Comparison of ENCODE assay signal across 8 cellular contexts in genomic region chr16:71723537-71724319, GRCh38. TPM values are rescaled to one million over a fixed set of nuclear protein-coding genes. Genes with fewer than 3 reads are reported as not detected.
A peak's percentile ranks its signal among the peaks of the same experiment; 100 is the strongest.
DNase-seq lines count a peak whose midpoint lies in the region; ATAC-seq and TF ChIP-seq lines count a peak whose summit lies in the region.

No MANE protein-coding gene starts in this region.

- H3K36me3 Mint-ChIP-seq in CD4-positive, CD25-positive, alpha-beta regulatory T cell, result no peaks in the 10 kb centered on the region

- peak overlapping the region; percentile 52 to 84 (median 80) for H3K27ac Mint-ChIP-seq in CD4-positive, CD25-positive, alpha-beta regulatory T cell

- peaks cover 12 to 23% (median 15%) of the 10 kb centered on the region in 4 donors for H3K4me1 Mint-ChIP-seq in CD4-positive, CD25-positive, alpha-beta regulatory T cell

- TF ChIP-seq POLR2A in GM19193 (IDR thresholded peaks at IDR 0.05; ENCODE audit: extremely low read depth, insufficient read depth, insufficient read length), result peak; percentile 55

- no peaks in the 10 kb centered on the region for H3K27me3 ChIP-seq in CD4-positive, CD25-positive, alpha-beta regulatory T cell (ENCODE audit: control insufficient read depth, insufficient read depth, low read length)

- no peak for TF ChIP-seq CTCF in mucosa of descending colon (IDR thresholded peaks at IDR 0.05)

- peak overlapping the region; percentile 87 to 95 (median 90) for H3K4me3 Mint-ChIP-seq in CD4-positive, CD25-positive, alpha-beta regulatory T cell

- peaks cover 14% of the 10 kb centered on the region for H3K27me3 Mint-ChIP-seq in CD4-positive, CD25-positive, alpha-beta regulatory T cell

- intact Hi-C loops in mucosa of descending colon (cut with DNase I, micrococcal nuclease), result no loop called here

- H3K4me1 ChIP-seq in CD4-positive, CD25-positive, alpha-beta regulatory T cell (ENCODE audit: control insufficient read depth, insufficient read depth, low read length, poor library complexity, severe bottlenecking), result peaks cover 16% of the 10 kb centered on the region
- peaks cover 39% of the 10 kb centered on the region for H3K4me1 ChIP-seq in mucosa of descending colon (ENCODE audit: low read depth)

- peak; percentile 85 to 88 for ATAC-seq in CD4-positive, CD25-positive, alpha-beta regulatory T cell (ENCODE audit: low read depth in 2 of 2)
- peak; percentile 81 for ATAC-seq in HG03432 (IDR thresholded peaks at IDR 0.05; ENCODE audit: unreplicated experiment)
- ATAC-seq in mucosa of descending colon, result peak; percentile 91

- DNase-seq in CD4-positive, CD25-positive, alpha-beta regulatory T cell, result peak; percentile 72 to 88 (median 86)
- peak; percentile 53 to 58 for DNase-seq in NOMO-1 (lab: John Stamatoyannopoulos, UW; ENCODE audit: unreplicated experiment in 2 of 2)
- peak; percentile 79 for DNase-seq in activated CD8-positive, alpha-beta memory T cell treated with anti-CD3 and anti-CD28 coated beads, Interleukin-2, amount 50 U/mL, for 4 hours
- peak; percentile 70 for DNase-seq in epidermal melanocyte (ENCODE audit: insufficient read length, low spot score)
- DNase-seq in mucosa of descending colon, result peak; percentile 82 to 90 (median 86)
- DNase-seq in stimulated activated CD8-positive, alpha-beta memory T cell treated with anti-CD3 and anti-CD28 coated beads, Interleukin-4, amount 100 ng/mL, for 1 hour (ENCODE audit: low read depth in 2 of 2, low spot score in 1 of 2), result peak; percentile 41 to 61

- H3K9me3 ChIP-seq in CD4-positive, CD25-positive, alpha-beta regulatory T cell (ENCODE audit: control insufficient read depth in 2 of 2, low read length in 2 of 2), result no peaks in the 10 kb centered on the region
- no peaks in the 10 kb centered on the region for H3K9me3 ChIP-seq in mucosa of descending colon

- H3K4me3 ChIP-seq in CD4-positive, CD25-positive, alpha-beta regulatory T cell (ENCODE audit: low read depth, low read length), result peak overlapping the region; percentile 55
- peak overlapping the region; percentile 83 for H3K4me3 ChIP-seq in mucosa of descending colon

- H3K27ac ChIP-seq in CD4-positive, CD25-positive, alpha-beta regulatory T cell (ENCODE audit: insufficient read depth, low read length, poor library complexity, severe bottlenecking), result peak overlapping the region; percentile 79

- no peaks in the 10 kb centered on the region for H3K9me3 Mint-ChIP-seq in CD4-positive, CD25-positive, alpha-beta regulatory T cell

- no peaks in the 10 kb centered on the region for H3K36me3 ChIP-seq in CD4-positive, CD25-positive, alpha-beta regulatory T cell (ENCODE audit: control insufficient read depth, insufficient read depth, low read length)
- no peaks in the 10 kb centered on the region for H3K36me3 ChIP-seq in mucosa of descending colon (ENCODE audit: low read depth)

RNA-seq across cellular contexts. Expression of gene PHLPP2, which starts 0.8 kb away (rescaled TPM):
- total RNA-seq in CD4-positive, CD25-positive, alpha-beta regulatory T cell, result 10.1 TPM
- 1 to 10 TPM; 1.7 to 2.6 (median 2.3) TPM for polyA plus RNA-seq in CD4-positive, CD25-positive, alpha-beta regulatory T cell
- 10 to 100 TPM; 42.0 to 85.5 (median 54.7) TPM for total RNA-seq in mucosa of descending colon

Comparison
In these comparisons a context has a peak if more than half of its experiments do, and no peak if none do; other contexts are left out.
1. Peak in every context shown above with its lines: DNase-seq, ATAC-seq, H3K4me3 ChIP-seq and H3K27ac ChIP-seq.